In the genomic region with DNA sequence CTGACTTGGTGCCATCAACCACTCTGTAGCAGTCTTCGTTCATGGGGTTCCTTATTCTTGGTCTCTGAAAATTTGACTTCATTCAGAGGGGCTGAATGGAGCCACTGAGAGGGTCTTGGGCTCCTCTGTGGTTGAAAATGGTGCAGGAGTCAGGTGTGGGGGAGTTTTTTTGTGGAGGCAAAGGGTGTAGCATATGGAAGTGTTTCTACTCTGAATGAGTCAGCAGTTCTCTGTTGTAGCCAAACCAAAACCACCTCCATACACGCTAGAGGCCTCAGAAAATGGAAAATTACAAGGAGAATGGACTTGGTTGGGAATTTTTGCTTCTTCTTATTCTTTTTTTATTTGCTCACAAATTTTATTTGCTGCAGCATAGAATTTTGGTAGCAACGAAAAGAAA, we compare ENCODE assay signal across 23 cellular contexts.
DNase-seq lines count a peak whose midpoint lies in the region; ATAC-seq and TF ChIP-seq lines count a peak whose summit lies in the region.
"Had no signal": no experiment of that assay in that cellular context is flagged by ENCODE, and none has a peak within 500 bp of the region (broad histone marks: within the 10 kb centered on the region; RNA-seq: fewer than 3 reads in every experiment).

No MANE protein-coding gene starts in this region.

- CTCF ChIA-PET in activated naive CD4-positive, alpha-beta T cell treated with anti-CD3 and anti-CD28 coated beads for 36 hours (lab: Charles Lee) = no interaction called here

- no peak overlapping the region for H3K4me3 Mint-ChIP-seq in activated naive CD4-positive, alpha-beta T cell treated with anti-CD3 and anti-CD28 coated beads for 36 hours
- H3K4me3 Mint-ChIP-seq: activated CD4-positive, alpha-beta T cell treated with anti-CD3 and anti-CD28 coated beads for 36 hours; activated T-helper 17 cell treated with anti-CD3 and anti-CD28 coated beads, Interleukin-2, amount 50 U/mL, for 72 hours had no signal

- no peaks in the 10 kb centered on the region for H3K36me3 Mint-ChIP-seq in activated naive CD4-positive, alpha-beta T cell treated with anti-CD3 and anti-CD28 coated beads for 36 hours (ENCODE audit: low read depth)
- H3K36me3 Mint-ChIP-seq: activated naive CD4-positive, alpha-beta T cell treated with anti-CD3 and anti-CD28 coated beads, Interleukin-2, amount 50 U/mL, for 72 hours had no signal

- H3K4me2 ChIP-seq in GM23248 (ENCODE audit: unreplicated experiment) (no peak overlapping the region), smooth muscle cell (no peak overlapping the region)

- H3K27ac ChIP-seq in GM23248 = no peak overlapping the region
- no peak overlapping the region for H3K27ac ChIP-seq in SK-N-MC
- H3K27ac ChIP-seq in smooth muscle cell (ENCODE audit: low read depth) = no peak overlapping the region
- H3K27ac ChIP-seq: breast epithelium, epithelial cell of prostate, neutrophil, right lobe of liver, transverse colon, VCaP had no signal

- H3K79me2 ChIP-seq in GM23248 (ENCODE audit: insufficient read depth) = no peaks in the 10 kb centered on the region
- no peaks in the 10 kb centered on the region for H3K79me2 ChIP-seq in smooth muscle cell (ENCODE audit: low read depth)

- no peak for ATAC-seq in GM21360 (IDR thresholded peaks at IDR 0.05; ENCODE audit: unreplicated experiment)
- ATAC-seq: right lobe of liver had no signal

- peak; percentile 43 for DNase-seq in AG08395 (ENCODE audit: low spot score)
- peak; percentile 22 for DNase-seq in GM23248
- no peak for DNase-seq in SK-N-MC (ENCODE audit: low read depth, low spot score)
- peak; percentile 48 for DNase-seq in inferior parietal cortex (ENCODE audit: extremely low spot score)
- DNase-seq in pons (ENCODE audit: low spot score) = no peak
- DNase-seq in smooth muscle cell (lab: John Stamatoyannopoulos, UW; ENCODE audit: unreplicated experiment) = no peak
- DNase-seq in activated naive CD4-positive, alpha-beta T cell treated with anti-CD3 and anti-CD28 coated beads for 36 hours = no peak
- DNase-seq: amygdala; BE2C; effector CD8-positive, alpha-beta T cell; right lobe of liver; stimulated activated CD4-positive, alpha-beta T cell treated with anti-CD3 and anti-CD28 coated beads, Interleukin-4, amount 100 ng/mL, for 1 hour; T1000; transverse colon had no signal

- H3K9me2 ChIP-seq in GM23248 (ENCODE audit: insufficient read depth) = no peaks in the 10 kb centered on the region

- H3K27ac Mint-ChIP-seq in activated naive CD4-positive, alpha-beta T cell treated with anti-CD3 and anti-CD28 coated beads for 36 hours = no peak overlapping the region
- H3K27ac Mint-ChIP-seq: activated CD4-positive, alpha-beta T cell treated with anti-CD3 and anti-CD28 coated beads for 36 hours; activated naive CD4-positive, alpha-beta T cell treated with anti-CD3 and anti-CD28 coated beads, Interleukin-2, amount 50 U/mL, for 72 hours; activated T-helper 17 cell treated with anti-CD3 and anti-CD28 coated beads, Interleukin-2, amount 50 U/mL, for 72 hours; progenitor cell of endocrine pancreas had no signal

- H3K9ac ChIP-seq in GM23248 (no peak overlapping the region), SK-N-MC (ENCODE audit: insufficient read length) (no peak overlapping the region), smooth muscle cell (ENCODE audit: low read depth) (no peak overlapping the region)

- no peaks in the 10 kb centered on the region for H3K27me3 ChIP-seq in GM23248 (replicated peaks; ENCODE audit: insufficient read depth)
- H3K27me3 ChIP-seq in smooth muscle cell (ENCODE audit: low read depth) = peaks cover 5% of the 10 kb centered on the region
- H3K27me3 ChIP-seq: BE2C, neutrophil, right lobe of liver, transverse colon had no signal

- H3K9me3 ChIP-seq in GM23248 (ENCODE audit: low read depth) = no peaks in the 10 kb centered on the region
- no peaks in the 10 kb centered on the region for H3K9me3 ChIP-seq in SK-N-MC (ENCODE audit: low read depth, low read length)
- H3K9me3 ChIP-seq in smooth muscle cell (replicated peaks; ENCODE audit: low read depth) = no peaks in the 10 kb centered on the region
- H3K9me3 ChIP-seq: BE2C, breast epithelium, neutrophil, right lobe of liver, transverse colon had no signal

- H3K9me3 Mint-ChIP-seq in activated naive CD4-positive, alpha-beta T cell treated with anti-CD3 and anti-CD28 coated beads for 36 hours = no peaks in the 10 kb centered on the region
- H3K9me3 Mint-ChIP-seq: activated naive CD4-positive, alpha-beta T cell treated with anti-CD3 and anti-CD28 coated beads, Interleukin-2, amount 50 U/mL, for 72 hours; activated T-helper 17 cell treated with anti-CD3 and anti-CD28 coated beads, Interleukin-2, amount 50 U/mL, for 72 hours had no signal

- H3K4me3 ChIP-seq in GM23248 (no peak overlapping the region), SK-N-MC (peak overlapping the region; percentile 6; the same call in 1 of the 2 replicates), smooth muscle cell (no peak overlapping the region)
- H3K4me3 ChIP-seq: breast epithelium, right lobe of liver, transverse colon had no signal

- 17 to 26% methylated on average over 3 of the region's 3 CpGs for WGBS in GM23248 (ENCODE audit: low coverage in 1 of 2, low lambda C conversion rate in 2 of 2, missing lambda C conversion rate in 2 of 2), 2 experiments
- 62% methylated on average over 3 of the region's 3 CpGs for WGBS in smooth muscle cell (ENCODE audit: low lambda C conversion rate)

- no peaks in the 10 kb centered on the region for H3K36me3 ChIP-seq in GM23248 (ENCODE audit: low read depth)
- H3K36me3 ChIP-seq in SK-N-MC (ENCODE audit: insufficient read depth, low read length) = no peaks in the 10 kb centered on the region
- H3K36me3 ChIP-seq in smooth muscle cell (ENCODE audit: low read depth) = no peaks in the 10 kb centered on the region
- H3K36me3 ChIP-seq: BE2C, breast epithelium, neutrophil, right lobe of liver, transverse colon had no signal

- H3F3A ChIP-seq in GM23248 (ENCODE audit: insufficient read depth) (no peaks in the 10 kb centered on the region), smooth muscle cell (ENCODE audit: low read depth) (no peaks in the 10 kb centered on the region)

- H3K4me1 Mint-ChIP-seq in activated naive CD4-positive, alpha-beta T cell treated with anti-CD3 and anti-CD28 coated beads for 36 hours (ENCODE audit: low read depth) = no peaks in the 10 kb centered on the region
- H3K4me1 Mint-ChIP-seq: activated CD4-positive, alpha-beta T cell treated with anti-CD3 and anti-CD28 coated beads for 36 hours; activated T-helper 17 cell treated with anti-CD3 and anti-CD28 coated beads, Interleukin-2, amount 50 U/mL, for 72 hours had no signal

- H4K20me1 ChIP-seq in GM23248 (ENCODE audit: insufficient read depth) = no peaks in the 10 kb centered on the region
- no peaks in the 10 kb centered on the region for H4K20me1 ChIP-seq in smooth muscle cell (ENCODE audit: low read depth)

- intact Hi-C loops in activated naive CD4-positive, alpha-beta T cell treated with anti-CD3 and anti-CD28 coated beads for 36 hours (cut with micrococcal nuclease) = no loop called here

- H3K4me1 ChIP-seq in GM23248 (ENCODE audit: insufficient read depth) = no peaks in the 10 kb centered on the region
- no peaks in the 10 kb centered on the region for H3K4me1 ChIP-seq in smooth muscle cell (ENCODE audit: low read depth)
- H3K4me1 ChIP-seq: BE2C, breast epithelium, right lobe of liver, transverse colon had no signal

- no peak for TF ChIP-seq CTCF in smooth muscle cell (IDR thresholded peaks at IDR 0.05; ENCODE audit: borderline replicate concordance, insufficient read depth, poor library complexity, severe bottlenecking)

- peaks cover 23% of the 10 kb centered on the region for H3K27me3 Mint-ChIP-seq in activated naive CD4-positive, alpha-beta T cell treated with anti-CD3 and anti-CD28 coated beads for 36 hours (ENCODE audit: low read depth)

- H2AFZ ChIP-seq in GM23248 = no peak overlapping the region
- no peak overlapping the region for H2AFZ ChIP-seq in smooth muscle cell (ENCODE audit: low read depth)

- in situ Hi-C loops in GM23248 (cut with MboI) = no loop called here

Comparison
In these comparisons a context has a peak if more than half of its experiments do, and no peak if none do; other contexts are left out.
1. DNase-seq: peak in AG08395 (single experiment), GM23248 (single experiment) and inferior parietal cortex (single experiment); none in SK-N-MC (single experiment), pons (single experiment), smooth muscle cell (single experiment) and activated naive CD4-positive, alpha-beta T cell treated with anti-CD3 and anti-CD28 coated beads for 36 hours (single experiment).